Comparison of ENCODE assay signal across 8 cellular contexts in genomic region chr4:75673027-75673958, GRCh38. TPM values are rescaled to one million over a fixed set of nuclear protein-coding genes. Genes with fewer than 3 reads are reported as not detected.
DNase-seq lines count a peak whose midpoint lies in the region; ATAC-seq and TF ChIP-seq lines count a peak whose summit lies in the region.

Gene G3BP2, minus strand, starts transcription at chr4:75673411. Its CDS starts 11,386 bp downstream, at chr4:75662025.

- peak within 1 kb of the TSS; percentile 96 for H3K4me3 Mint-ChIP-seq in activated T-cell treated with anti-CD3 and anti-CD28 coated beads, Interleukin-2, amount 50 U/mL, for 24 hours

- H3K9me3 Mint-ChIP-seq in activated T-cell treated with anti-CD3 and anti-CD28 coated beads, Interleukin-2, amount 50 U/mL, for 24 hours, result no peaks in the 10 kb centered on the region

- H3K4me1 Mint-ChIP-seq in activated T-cell treated with anti-CD3 and anti-CD28 coated beads, Interleukin-2, amount 50 U/mL, for 24 hours (ENCODE audit: low read depth), result peaks cover 45% of the 10 kb centered on the region

- peak within 1 kb of the TSS; percentile 95 for H3K4me3 ChIP-seq in epithelial cell of proximal tubule (ENCODE audit: low read depth, low read length)

- peaks cover 34% of the 10 kb centered on the region for H3K36me3 Mint-ChIP-seq in activated T-cell treated with anti-CD3 and anti-CD28 coated beads, Interleukin-2, amount 50 U/mL, for 24 hours (ENCODE audit: low read depth)

- H3K27ac Mint-ChIP-seq in activated T-cell treated with anti-CD3 and anti-CD28 coated beads, Interleukin-2, amount 50 U/mL, for 24 hours, result peak within 1 kb of the TSS; percentile 98

- TF ChIP-seq CTCF in epithelial cell of proximal tubule (conservative IDR thresholded peaks at IDR 0.05; ENCODE audit: low read depth, low read length), result no peak

- in situ Hi-C loops in KBM-7 (cut with MboI; ENCODE audit: low pct_unique_long_range_greater_than_20kb, low sequenced_read_pairs), result no loop called here

- peak; percentile 98 for DNase-seq in DMS153 treated with DMSO at 0.1 percent for 48 hours (lab: John Stamatoyannopoulos, UW; ENCODE audit: unreplicated experiment)
- peak; percentile 99 for DNase-seq in KBM-7
- DNase-seq in activated T-cell treated with anti-CD3 and anti-CD28 coated beads, Interleukin-2, amount 50 U/mL, for 24 hours, result peak; percentile 96
- peak; percentile 87 for DNase-seq in epithelial cell of proximal tubule (ENCODE audit: low read depth)
- peak; percentile 99 for DNase-seq in mucosa of gallbladder (ENCODE audit: low spot score)
- peak; percentile 91 to 97 for DNase-seq in stimulated activated CD8-positive, alpha-beta memory T cell treated with anti-CD3 and anti-CD28 coated beads, Interleukin-4, amount 100 ng/mL, for 4 hours (ENCODE audit: low read depth in 2 of 2, low spot score in 1 of 2)

- peak; percentile 92 for ATAC-seq in GM21717 (IDR thresholded peaks at IDR 0.05; ENCODE audit: unreplicated experiment)

- no peaks in the 10 kb centered on the region for H3K27me3 Mint-ChIP-seq in activated T-cell treated with anti-CD3 and anti-CD28 coated beads, Interleukin-2, amount 50 U/mL, for 24 hours

TF ChIP-seq in PFSK-1, 5 proteins besides CTCF, POLR2A, EP300 and RAD21:
- TF ChIP-seq POLR2AphosphoS5 (IDR thresholded peaks at IDR 0.05; ENCODE audit: low read depth, low read length) (peak; percentile 77), FOXP2 (optimal IDR thresholded peaks at IDR 0.05; ENCODE audit: borderline replicate concordance, extremely low read depth, extremely low read length, insufficient read depth) (peak; percentile 69), SIN3A (IDR thresholded peaks at IDR 0.05; ENCODE audit: borderline replicate concordance, insufficient read depth, low read length) (no peak; the same call in 1 of the 2 replicates), TAF1 (IDR thresholded peaks at IDR 0.05; ENCODE audit: borderline replicate concordance, insufficient read depth, low read length) (no peak; the same call in 1 of the 2 replicates), REST (IDR thresholded peaks at IDR 0.05; ENCODE audit: insufficient read depth in 1 of 2, low read depth in 2 of 2, low read length in 2 of 2) (peak in 1 of 2 experiments; percentile 36; a peak in 1 of 4 replicates)

RNA-seq across cellular contexts. Expression of gene G3BP2, which starts in this region (rescaled TPM):
- 32.9 TPM for polyA plus RNA-seq in PFSK-1 (2012; ENCODE audit: insufficient read length, low read depth)
- 109 and 113 TPM in 2 replicates for total RNA-seq in epithelial cell of proximal tubule
- 146 TPM for total RNA-seq in mucosa of gallbladder

Comparison
In these comparisons a context has a peak if more than half of its experiments do, and no peak if none do; other contexts are left out.
1. Peak in every context shown above with its lines: DNase-seq, ATAC-seq and H3K4me3 ChIP-seq.